9 cellular contexts compared by ENCODE assay signal in genomic region chr1:182602945-182603645, GRCh38.
DNase-seq lines count a peak whose midpoint lies in the region; ATAC-seq and TF ChIP-seq lines count a peak whose summit lies in the region.
"Had no signal": no experiment of that assay in that cellular context is flagged by ENCODE, and none has a peak within 500 bp of the region (broad histone marks: within the 10 kb centered on the region; RNA-seq: fewer than 3 reads in every experiment).

No MANE protein-coding gene starts in this region.

- peak overlapping the region; percentile 67 to 88 (median 75) for H3K9ac ChIP-seq in BLaER1 treated with 17β-estradiol and CSF1 and Interleukin-3, amounts not matched to agents 10 nM and 100 nM
- H3K9ac ChIP-seq in muscle layer of colon (ENCODE audit: low read length), result peak overlapping the region; percentile 3

- H3K27me3 Mint-ChIP-seq in activated naive CD8-positive, alpha-beta T cell treated with anti-CD3 and anti-CD28 coated beads, Interleukin-2, amount 50 U/mL, for 24 hours, result peaks cover 32% of the 10 kb centered on the region
- H3K27me3 Mint-ChIP-seq: IgD-negative memory B cell had no signal

- ATAC-seq in activated naive CD8-positive, alpha-beta T cell treated with anti-CD3 and anti-CD28 coated beads, Interleukin-2, amount 50 U/mL, for 24 hours, result peak; percentile 47

- peaks cover 0 to 60% (median 41%) of the 10 kb centered on the region in 11 experiments; a peak in 17 of 22 replicates for H4K20me1 ChIP-seq in BLaER1 treated with 17β-estradiol and CSF1 and Interleukin-3, amounts not matched to agents 10 nM and 100 nM

- no peaks in the 10 kb centered on the region for H3K36me3 Mint-ChIP-seq in activated naive CD8-positive, alpha-beta T cell treated with anti-CD3 and anti-CD28 coated beads, Interleukin-2, amount 50 U/mL, for 24 hours (ENCODE audit: low read depth)
- H3K36me3 Mint-ChIP-seq: IgD-negative memory B cell had no signal

- H3K4me3 Mint-ChIP-seq in activated naive CD8-positive, alpha-beta T cell treated with anti-CD3 and anti-CD28 coated beads, Interleukin-2, amount 50 U/mL, for 24 hours, result no peak overlapping the region

- 0 out of 22 replicates have a peak, but pooled peaks cover 0 to 4% (median 0%) of the 10 kb centered on the region in 11 experiments for H3K27me3 ChIP-seq in BLaER1 treated with 17β-estradiol and CSF1 and Interleukin-3, amounts not matched to agents 10 nM and 100 nM
- no peaks in the 10 kb centered on the region for H3K27me3 ChIP-seq in muscle layer of colon (ENCODE audit: control insufficient read depth in 1 of 2, insufficient read depth in 2 of 2, low read length in 2 of 2)

- H3K36me3 ChIP-seq in BLaER1 treated with 17β-estradiol and CSF1 and Interleukin-3, amounts not matched to agents 10 nM and 100 nM, result peaks cover 19 to 48% (median 36%) of the 10 kb centered on the region in 11 experiments; a peak in 21 of 22 replicates
- no peaks in the 10 kb centered on the region for H3K36me3 ChIP-seq in muscle layer of colon (ENCODE audit: insufficient read depth, low read length)

- peaks cover 76 to 89% (median 85%) of the 10 kb centered on the region in 10 experiments for H3K4me1 ChIP-seq in BLaER1 treated with 17β-estradiol and CSF1 and Interleukin-3, amounts not matched to agents 10 nM and 100 nM
- H3K4me1 ChIP-seq in muscle layer of colon (ENCODE audit: insufficient read depth, low read length), result peaks cover 23% of the 10 kb centered on the region

- peaks cover 51% of the 10 kb centered on the region for H3K4me1 Mint-ChIP-seq in activated naive CD8-positive, alpha-beta T cell treated with anti-CD3 and anti-CD28 coated beads, Interleukin-2, amount 50 U/mL, for 24 hours

- H3K9me3 Mint-ChIP-seq in activated naive CD8-positive, alpha-beta T cell treated with anti-CD3 and anti-CD28 coated beads, Interleukin-2, amount 50 U/mL, for 24 hours, result no peaks in the 10 kb centered on the region
- H3K9me3 Mint-ChIP-seq: IgD-negative memory B cell had no signal

- DNase-seq in HFF-Myc (ENCODE audit: extremely low read depth, low read depth), result no peak
- DNase-seq in activated naive CD8-positive, alpha-beta T cell treated with anti-CD3 and anti-CD28 coated beads, Interleukin-2, amount 50 U/mL, for 24 hours, result no peak
- DNase-seq in NCI-H2227 (lab: John Stamatoyannopoulos, UW; ENCODE audit: unreplicated experiment), result no peak
- DNase-seq in MV-4-11 (lab: John Stamatoyannopoulos, UW), result no peak
- DNase-seq in NOMO-1 (lab: John Stamatoyannopoulos, UW; ENCODE audit: unreplicated experiment in 2 of 2), result no peak
- DNase-seq in NCI-H2081 treated with DMSO at 0.1 percent for 48 hours (lab: John Stamatoyannopoulos, UW), result no peak

- no peaks in the 10 kb centered on the region for H3K9me3 ChIP-seq in BLaER1 treated with 17β-estradiol and CSF1 and Interleukin-3, amounts not matched to agents 10 nM and 100 nM (replicated peaks in 1 of 11)
- no peaks in the 10 kb centered on the region for H3K9me3 ChIP-seq in muscle layer of colon (ENCODE audit: low read length)

- H3K27ac Mint-ChIP-seq in activated naive CD8-positive, alpha-beta T cell treated with anti-CD3 and anti-CD28 coated beads, Interleukin-2, amount 50 U/mL, for 24 hours, result peak overlapping the region; percentile 95

- no peak for TF ChIP-seq CTCF in HFF-Myc (IDR thresholded peaks at IDR 0.05; ENCODE audit: low read depth, low read length, missing control alignments)

- peak overlapping the region in 10 of 11 experiments; percentile 55 to 84 (median 68); a peak in 20 of 22 replicates for H3K27ac ChIP-seq in BLaER1 treated with 17β-estradiol and CSF1 and Interleukin-3, amounts not matched to agents 10 nM and 100 nM
- H3K27ac ChIP-seq in muscle layer of colon (ENCODE audit: low read depth, low read length), result no peak overlapping the region

- peak overlapping the region; percentile 62 to 86 (median 72) for H3K4me3 ChIP-seq in BLaER1 treated with 17β-estradiol and CSF1 and Interleukin-3, amounts not matched to agents 10 nM and 100 nM
- H3K4me3 ChIP-seq in HFF-Myc (replicated peaks; ENCODE audit: low read depth, low read length) (peak overlapping the region; percentile 78), muscle layer of colon (ENCODE audit: low read depth in 1 of 2, low read length in 2 of 2) (peak overlapping the region in 1 of 2 donors; percentile 63)

- peak overlapping the region; percentile 91 to 98 (median 96) for H3K4me2 ChIP-seq in BLaER1 treated with 17β-estradiol and CSF1 and Interleukin-3, amounts not matched to agents 10 nM and 100 nM
